ENCODE assay signal across 9 cellular contexts in the genomic region with DNA sequence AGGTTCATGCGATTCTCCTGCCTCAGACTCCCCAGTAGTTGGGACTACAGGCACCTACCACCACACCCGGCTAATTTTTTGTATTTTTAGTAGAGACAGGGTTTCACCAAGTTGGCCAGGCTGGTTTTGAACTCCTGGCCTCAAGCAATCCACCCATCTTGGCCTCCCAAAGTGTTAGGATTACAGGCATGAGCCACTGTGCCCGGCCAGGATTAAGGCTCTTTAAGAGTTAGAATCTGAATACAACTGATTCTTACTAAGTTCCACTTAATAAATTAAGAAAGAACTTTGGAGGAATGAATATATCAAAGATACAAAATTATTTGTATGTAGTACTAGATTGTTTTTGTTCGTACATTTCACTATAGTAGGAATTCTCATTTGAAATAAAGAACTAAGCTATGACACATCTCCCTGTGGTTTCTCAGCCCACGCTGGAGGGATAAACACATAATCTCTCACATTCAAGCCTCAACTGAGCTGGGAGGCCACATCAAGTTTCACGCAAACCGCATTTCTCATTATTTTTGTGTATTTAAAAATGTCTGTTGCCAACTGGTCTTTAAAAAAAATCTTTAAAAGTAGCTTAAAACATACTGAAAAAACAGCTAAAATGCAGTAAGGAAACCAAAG. TPM values are rescaled to one million over a fixed set of nuclear protein-coding genes. Genes with fewer than 3 reads are reported as not detected.
DNase-seq lines count a peak whose midpoint lies in the region; ATAC-seq, FAIRE-seq and TF ChIP-seq lines count a peak whose summit lies in the region.
"Had no signal": no experiment of that assay in that cellular context is flagged by ENCODE, and none has a peak within 500 bp of the region (broad histone marks: within the 10 kb centered on the region; RNA-seq: fewer than 3 reads in every experiment).

No MANE protein-coding gene starts in this region.

- H3K4me1 ChIP-seq in A673 (ENCODE audit: insufficient read depth, low read length, poor library complexity, severe bottlenecking): peaks cover 52% of the 10 kb centered on the region
- peaks cover 0 to 8% of the 10 kb centered on the region in 2 donors for H3K4me1 ChIP-seq in naive thymus-derived CD4-positive, alpha-beta T cell (ENCODE audit: control insufficient read depth in 2 of 2, insufficient read depth in 2 of 2, low read length in 2 of 2)

- intact Hi-C loops in A673 (cut with micrococcal nuclease; ENCODE audit: unreplicated experiment): loop anchor here (5.0 to 10.0 kb wide), 3 partner anchors 236 to 1494 kb away; no protein-coding TSS in a partner anchor
- intact Hi-C loops in activated T-helper 1 cell treated with anti-CD3 and anti-CD28 coated beads, Interleukin-12 subunit alpha, Interleukin-12 subunit beta, Interleukin-2, Interleukin-4 antibody, amounts not matched to agents 30 ng/mL and 10 ng/mL and 1 ng/mL, durations not matched to agents 14 hours and 24 hours and 36 hours (cut with micrococcal nuclease): loop anchor here (1.0 to 10.0 kb wide), 8 partner anchors 34 to 1564 kb away; a partner anchor contains a TSS
- intact Hi-C loops in naive thymus-derived CD4-positive, alpha-beta T cell (cut with micrococcal nuclease): loop anchor here (10.0 kb wide), 2 partner anchors 1564 to 1724 kb away; no protein-coding TSS in a partner anchor

- peaks cover 18% of the 10 kb centered on the region for H3K36me3 Mint-ChIP-seq in activated T-helper 1 cell treated with anti-CD3 and anti-CD28 coated beads, Interleukin-12 subunit alpha, Interleukin-12 subunit beta, Interleukin-2, Interleukin-4 antibody, amounts not matched to agents 30 ng/mL and 10 ng/mL and 1 ng/mL, durations not matched to agents 14 hours and 24 hours and 36 hours (ENCODE audit: low read depth)
- peaks cover 0 to 10% (median 7%) of the 10 kb centered on the region in 5 donors for H3K36me3 Mint-ChIP-seq in naive thymus-derived CD4-positive, alpha-beta T cell

- POLR2A ChIA-PET in A673 (lab: Charles Lee; ENCODE audit: low non-redundant PET): interaction anchor here (0.7 kb wide), 1 partner anchor 79 kb away, joined by 4 read pairs; no protein-coding TSS in a partner anchor
- POLR2A ChIA-PET in naive thymus-derived CD4-positive, alpha-beta T cell (lab: Charles Lee): no interaction called here

- peak; percentile 66 for ATAC-seq in naive thymus-derived CD4-positive, alpha-beta T cell
- no peak for ATAC-seq in HG03378 (IDR thresholded peaks at IDR 0.05; ENCODE audit: unreplicated experiment)
- ATAC-seq in HG03521 (IDR thresholded peaks at IDR 0.05; ENCODE audit: unreplicated experiment): no peak
- no peak for ATAC-seq in HG03432 (IDR thresholded peaks at IDR 0.05; ENCODE audit: unreplicated experiment)
- ATAC-seq: psoas muscle had no signal

- DNase-seq in A673 (ENCODE audit: low spot score): peak; percentile 44
- DNase-seq in HTR-8/SVneo (ENCODE audit: insufficient read length, low spot score): peak; percentile 35
- DNase-seq in activated T-helper 1 cell treated with anti-CD3 and anti-CD28 coated beads, Interleukin-12 subunit alpha, Interleukin-12 subunit beta, Interleukin-2, Interleukin-4 antibody, amounts not matched to agents 30 ng/mL and 10 ng/mL and 1 ng/mL, durations not matched to agents 14 hours and 24 hours and 36 hours (ENCODE audit: low spot score): peak; percentile 22
- peak in 4 of 9 donors; percentile 5 to 62 (median 15) for DNase-seq in naive thymus-derived CD4-positive, alpha-beta T cell
- no peak for DNase-seq in coronary artery (ENCODE audit: low spot score)
- DNase-seq: psoas muscle had no signal

- no peak overlapping the region for H3K4me3 Mint-ChIP-seq in activated T-helper 1 cell treated with anti-CD3 and anti-CD28 coated beads, Interleukin-12 subunit alpha, Interleukin-12 subunit beta, Interleukin-2, Interleukin-4 antibody, amounts not matched to agents 30 ng/mL and 10 ng/mL and 1 ng/mL, durations not matched to agents 14 hours and 24 hours and 36 hours
- peak overlapping the region in 5 of 10 donors; percentile 5 to 51 (median 24) for H3K4me3 Mint-ChIP-seq in naive thymus-derived CD4-positive, alpha-beta T cell

- H3K9me3 Mint-ChIP-seq in activated T-helper 1 cell treated with anti-CD3 and anti-CD28 coated beads, Interleukin-12 subunit alpha, Interleukin-12 subunit beta, Interleukin-2, Interleukin-4 antibody, amounts not matched to agents 30 ng/mL and 10 ng/mL and 1 ng/mL, durations not matched to agents 14 hours and 24 hours and 36 hours: no peaks in the 10 kb centered on the region
- no peaks in the 10 kb centered on the region for H3K9me3 Mint-ChIP-seq in naive thymus-derived CD4-positive, alpha-beta T cell

- no peak for FAIRE-seq in HTR-8/SVneo (lab: Jason Lieb, UNC)

- H3K27ac ChIP-seq in A673 (ENCODE audit: low read depth, low read length, poor library complexity, severe bottlenecking): peak overlapping the region; percentile 71
- H3K27ac ChIP-seq in naive thymus-derived CD4-positive, alpha-beta T cell (ENCODE audit: low read depth, low read length): no peak overlapping the region
- H3K27ac ChIP-seq in coronary artery: no peak overlapping the region
- H3K27ac ChIP-seq: psoas muscle had no signal

- H3K27me3 ChIP-seq in A673 (replicated peaks; ENCODE audit: insufficient read depth, low read depth, low read length, poor library complexity): no peaks in the 10 kb centered on the region
- no peaks in the 10 kb centered on the region for H3K27me3 ChIP-seq in naive thymus-derived CD4-positive, alpha-beta T cell (ENCODE audit: control insufficient read depth in 2 of 2, insufficient read depth in 2 of 2, low read length in 2 of 2)

- BruUV-seq in A673 (replicated peaks; lab: Mats Ljungman, UMichigan): no TSS peak

- no peaks in the 10 kb centered on the region for H3K27me3 Mint-ChIP-seq in activated T-helper 1 cell treated with anti-CD3 and anti-CD28 coated beads, Interleukin-12 subunit alpha, Interleukin-12 subunit beta, Interleukin-2, Interleukin-4 antibody, amounts not matched to agents 30 ng/mL and 10 ng/mL and 1 ng/mL, durations not matched to agents 14 hours and 24 hours and 36 hours (ENCODE audit: insufficient read depth)
- no peaks in the 10 kb centered on the region for H3K27me3 Mint-ChIP-seq in naive thymus-derived CD4-positive, alpha-beta T cell

- no peak overlapping the region for H3K4me3 ChIP-seq in A673 (ENCODE audit: low read depth, low read length, poor library complexity, severe bottlenecking)
- no peak overlapping the region for H3K4me3 ChIP-seq in naive thymus-derived CD4-positive, alpha-beta T cell (ENCODE audit: low read length)
- H3K4me3 ChIP-seq in coronary artery: no peak overlapping the region
- H3K4me3 ChIP-seq: psoas muscle had no signal

- no peak for TF ChIP-seq CTCF in A673 (conservative IDR thresholded peaks at IDR 0.05; ENCODE audit: low read depth, low read length)
- TF ChIP-seq CTCF in coronary artery (IDR thresholded peaks at IDR 0.05): no peak

- H3K9me3 ChIP-seq in A673 (ENCODE audit: low read depth, low read length, poor library complexity, severe bottlenecking): no peaks in the 10 kb centered on the region
- no peaks in the 10 kb centered on the region for H3K9me3 ChIP-seq in naive thymus-derived CD4-positive, alpha-beta T cell (ENCODE audit: control insufficient read depth in 2 of 3, low read length in 3 of 3)
- H3K9me3 ChIP-seq: psoas muscle had no signal

- peaks cover 34% of the 10 kb centered on the region for H3K4me1 Mint-ChIP-seq in activated T-helper 1 cell treated with anti-CD3 and anti-CD28 coated beads, Interleukin-12 subunit alpha, Interleukin-12 subunit beta, Interleukin-2, Interleukin-4 antibody, amounts not matched to agents 30 ng/mL and 10 ng/mL and 1 ng/mL, durations not matched to agents 14 hours and 24 hours and 36 hours (ENCODE audit: low read depth)
- peaks cover 13 to 57% (median 49%) of the 10 kb centered on the region in 7 donors for H3K4me1 Mint-ChIP-seq in naive thymus-derived CD4-positive, alpha-beta T cell

- H3K36me3 ChIP-seq in A673 (ENCODE audit: insufficient read depth, low read length, poor library complexity, severe bottlenecking): no peaks in the 10 kb centered on the region
- H3K36me3 ChIP-seq in naive thymus-derived CD4-positive, alpha-beta T cell (ENCODE audit: control insufficient read depth in 2 of 3, insufficient read depth in 3 of 3, low read length in 3 of 3): no peaks in the 10 kb centered on the region

- CTCF ChIA-PET in A673 (lab: Charles Lee): no interaction called here
- CTCF ChIA-PET in naive thymus-derived CD4-positive, alpha-beta T cell (lab: Charles Lee): no interaction called here

- peak overlapping the region; percentile 40 for H3K27ac Mint-ChIP-seq in activated T-helper 1 cell treated with anti-CD3 and anti-CD28 coated beads, Interleukin-12 subunit alpha, Interleukin-12 subunit beta, Interleukin-2, Interleukin-4 antibody, amounts not matched to agents 30 ng/mL and 10 ng/mL and 1 ng/mL, durations not matched to agents 14 hours and 24 hours and 36 hours
- H3K27ac Mint-ChIP-seq in naive thymus-derived CD4-positive, alpha-beta T cell: peak overlapping the region in 7 of 9 donors; percentile 5 to 69 (median 53)

RNA-seq across cellular contexts. Expression of a gene that starts 34.2 kb away (rescaled TPM):
- total RNA-seq in A673 (2021): 25.7 and 28.2 TPM in 2 replicates
- total RNA-seq in activated T-helper 1 cell treated with anti-CD3 and anti-CD28 coated beads, Interleukin-12 subunit alpha, Interleukin-12 subunit beta, Interleukin-2, Interleukin-4 antibody, amounts not matched to agents 30 ng/mL and 10 ng/mL and 1 ng/mL, durations not matched to agents 14 hours and 24 hours and 36 hours: 17.2 and 19.2 TPM in 2 replicates
- total RNA-seq in naive thymus-derived CD4-positive, alpha-beta T cell: 10 to 100 TPM; 19.8 to 30.8 (median 25.3) TPM
- 10 to 100 TPM; 33.7 to 40.0 TPM for polyA plus RNA-seq in naive thymus-derived CD4-positive, alpha-beta T cell
